Comparison of ENCODE assay signal across 30 cellular contexts in the genomic region with DNA sequence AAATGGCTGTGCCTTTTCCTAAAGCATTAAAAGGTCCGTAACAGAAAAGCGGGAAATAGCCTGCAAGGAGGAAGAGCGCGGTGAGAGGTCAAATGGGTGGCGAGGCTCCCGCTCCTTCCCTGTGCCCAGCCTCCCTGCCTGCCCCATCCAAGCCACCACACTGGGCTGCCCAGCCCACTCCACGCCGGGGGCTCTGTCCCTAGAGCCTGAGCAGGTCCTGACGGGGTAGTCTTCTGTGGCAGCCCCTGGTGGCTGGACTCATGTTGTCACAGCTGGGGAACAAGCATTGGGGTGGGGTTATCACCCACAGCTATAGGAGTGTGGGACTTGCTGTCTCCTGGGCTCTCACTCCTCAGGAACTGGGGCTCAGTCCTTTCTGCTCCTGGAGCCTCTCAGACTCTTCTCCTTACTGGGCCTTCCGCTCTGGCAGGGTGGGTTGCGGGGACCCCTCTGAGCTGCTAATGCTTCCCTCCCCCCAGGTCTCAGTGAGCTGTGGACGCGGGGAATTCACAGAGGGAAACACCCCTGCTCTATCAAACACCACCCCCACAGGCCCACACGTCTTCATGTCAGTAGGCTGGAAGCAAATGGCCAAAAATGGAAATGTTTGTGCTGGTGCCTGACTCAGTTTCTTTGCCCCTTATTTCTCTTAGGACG.
DNase-seq lines count a peak whose midpoint lies in the region; ATAC-seq, FAIRE-seq and TF ChIP-seq lines count a peak whose summit lies in the region.
"Had no signal": no experiment of that assay in that cellular context is flagged by ENCODE, and none has a peak within 500 bp of the region (broad histone marks: within the 10 kb centered on the region; RNA-seq: fewer than 3 reads in every experiment).

No MANE protein-coding gene starts in this region.

- in situ Hi-C loops in K562 (cut with MboI): no loop called here

- WGBS in K562 (ENCODE audit: insufficient coverage, low coverage, missing lambda C conversion rate): 7% methylated on average over 14 of the region's 15 CpGs
- WGBS in neuronal stem cell (ENCODE audit: extremely low coverage in 2 of 2, insufficient read length in 2 of 2, insufficient replicate concordance in 1 of 2), 2 donors: no CpG with 5 or more reads among the region's 15 CpGs

- H3K9me1 ChIP-seq in K562 (ENCODE audit: control insufficient read depth, insufficient read depth, low read length): no peaks in the 10 kb centered on the region

- H3K36me3 Mint-ChIP-seq in type B pancreatic cell: no peaks in the 10 kb centered on the region
- H3K36me3 Mint-ChIP-seq: brain; CD8-positive, alpha-beta T cell had no signal

- H3K4ac ChIP-seq in neuronal stem cell (ENCODE audit: low read length): no peak overlapping the region

- H3K79me1 ChIP-seq in neuronal stem cell (ENCODE audit: low read depth, low read length): no peaks in the 10 kb centered on the region

- no peaks in the 10 kb centered on the region for H3K9me3 ChIP-seq in BLaER1
- no peaks in the 10 kb centered on the region for H3K9me3 ChIP-seq in K562 (replicated peaks; ENCODE audit: control insufficient read depth, insufficient read depth, low read depth, low read length)
- H3K9me3 ChIP-seq in neuronal stem cell (replicated peaks in 1 of 2; ENCODE audit: control insufficient read depth in 2 of 2, insufficient read depth in 1 of 2, low read depth in 1 of 2, low read length in 2 of 2): peaks cover 0 to 2% of the 10 kb centered on the region in 2 donors
- H3K9me3 ChIP-seq: HAP-1, mucosa of descending colon, pancreas, stomach, vagina had no signal

- H3K79me2 ChIP-seq in K562 (ENCODE audit: control insufficient read depth, insufficient read depth, low read length): no peaks in the 10 kb centered on the region

- POLR2A ChIA-PET in K562 (lab: Yijun Ruan, JAX): interaction anchor here (0.5 to 1.4 kb wide), 4 partner anchors 12 to 23 kb away, joined by 3 to 5 read pairs (median 3); no protein-coding TSS in a partner anchor

- H4K91ac ChIP-seq in neuronal stem cell (ENCODE audit: low read depth, low read length, poor library complexity): no peak overlapping the region

- no peak overlapping the region for H2BK120ac ChIP-seq in neuronal stem cell (ENCODE audit: low read depth, low read length)

- peak overlapping the region; percentile 4 for H2BK15ac ChIP-seq in neuronal stem cell (ENCODE audit: low read length)

- no TSS peak for BruUV-seq in K562 (replicated peaks; lab: Mats Ljungman, UMichigan)

- H4K20me1 ChIP-seq in BLaER1 (peaks cover 25% of the 10 kb centered on the region; the same call in 1 of the 2 replicates), K562 (replicated peaks; ENCODE audit: control insufficient read depth, insufficient read depth, low read length) (peaks cover 14% of the 10 kb centered on the region; the same call in 1 of the 2 replicates)

- H3K36me3 ChIP-seq in BLaER1: no peaks in the 10 kb centered on the region
- no peaks in the 10 kb centered on the region for H3K36me3 ChIP-seq in H7 (replicated peaks; ENCODE audit: control insufficient read depth, insufficient read depth, low read length)
- no peaks in the 10 kb centered on the region for H3K36me3 ChIP-seq in K562 (ENCODE audit: control insufficient read depth, insufficient read depth, low read length)
- no peaks in the 10 kb centered on the region for H3K36me3 ChIP-seq in neuronal stem cell (replicated peaks in 1 of 2; ENCODE audit: control insufficient read depth in 2 of 2, insufficient read depth in 2 of 2, low read length in 2 of 2)
- H3K36me3 ChIP-seq: HAP-1, pancreas, stomach, vagina had no signal

- no peak for TF ChIP-seq POLR2A in K562 (conservative IDR thresholded peaks at IDR 0.05)

- H3K4me1 ChIP-seq in BLaER1 (peaks cover 49% of the 10 kb centered on the region), K562 (replicated peaks in 1 of 2; ENCODE audit: control insufficient read depth in 2 of 2, insufficient read depth in 2 of 2, low read length in 2 of 2) (peaks cover 0 to 10% of the 10 kb centered on the region in 2 experiments; a peak in 2 of 5 replicates), neuronal stem cell (ENCODE audit: control insufficient read depth in 2 of 2, insufficient read depth in 1 of 2, low read depth in 1 of 2, low read length in 2 of 2) (peaks cover 17 to 32% of the 10 kb centered on the region in 2 donors)
- H3K4me1 ChIP-seq: HAP-1, pancreas, vagina had no signal

- H3K4me1 Mint-ChIP-seq in type B pancreatic cell (ENCODE audit: unreplicated experiment): peaks cover 44% of the 10 kb centered on the region
- H3K4me1 Mint-ChIP-seq: activated CD4-positive, alpha-beta T cell treated with anti-CD3 and anti-CD28 coated beads for 36 hours had no signal

- H3K9me3 Mint-ChIP-seq in type B pancreatic cell: no peaks in the 10 kb centered on the region
- H3K9me3 Mint-ChIP-seq: activated T-helper 2 cell treated with anti-CD3 and anti-CD28 coated beads, Interferon-gamma antibody, Interleukin-2, Interleukin-4, amounts not matched to agents 10 μg/mL and 5 μg/mL and 100 μg/mL, durations not matched to agents 14 hours and 24 hours and 36 hours; CD8-positive, alpha-beta T cell; IgD-negative memory B cell; T-helper 2 cell treated with Interferon-gamma antibody and Interleukin-4, amounts not matched to agents 5 μg/mL and 100 μg/mL, for 36 hours had no signal

- H3K14ac ChIP-seq in neuronal stem cell (ENCODE audit: low read length): no peak overlapping the region

- H3K27me3 ChIP-seq in BLaER1: no peaks in the 10 kb centered on the region
- no peaks in the 10 kb centered on the region for H3K27me3 ChIP-seq in H7 (ENCODE audit: control insufficient read depth, insufficient read depth, low read length)
- peaks cover 58 to 100% of the 10 kb centered on the region in 2 experiments for H3K27me3 ChIP-seq in K562 (ENCODE audit: control insufficient read depth in 2 of 2, insufficient read depth in 2 of 2, low read length in 2 of 2)
- H3K27me3 ChIP-seq in neuronal stem cell (ENCODE audit: control insufficient read depth in 3 of 3, insufficient read depth in 3 of 3, low read depth in 1 of 3, low read length in 3 of 3): no peaks in the 10 kb centered on the region
- H3K27me3 ChIP-seq: pancreas, vagina had no signal

- no peak for TF ChIP-seq CTCF in K562 (IDR thresholded peaks at IDR 0.05 in 2 of 3, conservative IDR thresholded peaks at IDR 0.05 in 1 of 3; ENCODE audit: insufficient read depth in 2 of 3, low read depth in 1 of 3, low read length in 3 of 3)
- no peak for TF ChIP-seq CTCF in type B pancreatic cell (conservative IDR thresholded peaks at IDR 0.05)

- no peak overlapping the region for H2AFZ ChIP-seq in K562 (ENCODE audit: low read depth, low read length)
- no peak overlapping the region for H2AFZ ChIP-seq in neuronal stem cell (ENCODE audit: low read length)

- H3K4me2 ChIP-seq in BLaER1: peak overlapping the region; percentile 44
- no peak overlapping the region for H3K4me2 ChIP-seq in K562 (ENCODE audit: insufficient read depth, low read length)
- no peak overlapping the region for H3K4me2 ChIP-seq in neuronal stem cell (ENCODE audit: insufficient read depth, low read length, poor library complexity, severe bottlenecking)

- H3K27ac ChIP-seq in BLaER1 (no peak overlapping the region), K562 (ENCODE audit: extremely low read depth, low read depth, low read length) (no peak overlapping the region), neuronal stem cell (replicated peaks; ENCODE audit: low read length) (no peak overlapping the region)
- H3K27ac ChIP-seq: pancreas, vagina had no signal

- H3K27ac Mint-ChIP-seq in type B pancreatic cell: no peak overlapping the region
- H3K27ac Mint-ChIP-seq: activated CD4-positive, alpha-beta T cell treated with anti-CD3 and anti-CD28 coated beads for 36 hours; activated T-helper 2 cell treated with anti-CD3 and anti-CD28 coated beads, Interferon-gamma antibody, Interleukin-2, Interleukin-4, amounts not matched to agents 10 μg/mL and 5 μg/mL and 100 μg/mL, durations not matched to agents 14 hours and 24 hours and 36 hours; CD8-positive, alpha-beta T cell; IgD-negative memory B cell; T-helper 2 cell treated with Interferon-gamma antibody and Interleukin-4, amounts not matched to agents 5 μg/mL and 100 μg/mL, for 36 hours had no signal

- FAIRE-seq in K562 (lab: Jason Lieb, UNC): no peak
- FAIRE-seq: endothelial cell of umbilical vein, frontal cortex, pancreas had no signal

- H3K18ac ChIP-seq in neuronal stem cell (ENCODE audit: low read length): peak overlapping the region; percentile 76

- no peak for TF ChIP-seq RAD21 in K562 (CRISPR knock-in tag; conservative IDR thresholded peaks at IDR 0.05 in 1 of 2, IDR thresholded peaks at IDR 0.05 in 1 of 2)

- H2BK12ac ChIP-seq in neuronal stem cell (ENCODE audit: low read length): no peak overlapping the region

- intact Hi-C loops in K562 (cut with micrococcal nuclease): no loop called here

- H3K9ac ChIP-seq in BLaER1 (no peak overlapping the region), K562 (ENCODE audit: insufficient read depth in 1 of 2, low read depth in 2 of 2, low read length in 2 of 2) (no peak overlapping the region), neuronal stem cell (ENCODE audit: low read depth, low read length, poor library complexity) (no peak overlapping the region)

- CTCF ChIA-PET in K562 (lab: Yijun Ruan, JAX; ENCODE audit: low intra/inter-chr PET ratio): no interaction called here

- H4K8ac ChIP-seq in neuronal stem cell (ENCODE audit: low read depth, low read length): no peak overlapping the region

- H3K23ac ChIP-seq in neuronal stem cell (ENCODE audit: low read depth, low read length, poor library complexity): peak overlapping the region; percentile 26

- H3K4me3 Mint-ChIP-seq in type B pancreatic cell: no peak overlapping the region
- H3K4me3 Mint-ChIP-seq: activated CD4-positive, alpha-beta T cell treated with anti-CD3 and anti-CD28 coated beads for 36 hours; CD8-positive, alpha-beta T cell; IgD-negative memory B cell; T-helper 2 cell treated with Interferon-gamma antibody and Interleukin-4, amounts not matched to agents 5 μg/mL and 100 μg/mL, for 36 hours had no signal

- peaks cover 16% of the 10 kb centered on the region for H3K27me3 Mint-ChIP-seq in type B pancreatic cell

- no peak overlapping the region for H3K4me3 ChIP-seq in BLaER1
- H3K4me3 ChIP-seq in H7 (ENCODE audit: insufficient read depth, low read depth, low read length): no peak overlapping the region
- no peak overlapping the region for H3K4me3 ChIP-seq in K562
- H3K4me3 ChIP-seq in neuronal stem cell (ENCODE audit: low read length in 2 of 2): no peak overlapping the region
- H3K4me3 ChIP-seq: HAP-1, mucosa of descending colon, pancreas, stomach had no signal

- no peak for TF ChIP-seq EP300 in K562 (IDR thresholded peaks at IDR 0.05; ENCODE audit: low read length)

- DNase-seq in H7 (peak; percentile 74), K562 (ENCODE audit: extremely low read depth in 1 of 4, low spot score in 3 of 4) (peak in 1 of 4 experiments; percentile 25), neuronal stem cell (ENCODE audit: low spot score) (no peak), NCI-H1092 treated with DMSO at 0.1 percent for 48 hours (lab: John Stamatoyannopoulos, UW) (no peak), type B pancreatic cell (ENCODE audit: extremely low spot score, unreplicated experiment) (no peak)
- DNase-seq: activated naive CD4-positive, alpha-beta T cell treated with anti-CD3 and anti-CD28 coated beads, Interleukin-2, amount 50 U/mL, for 16 hours; amniotic stem cell; CD8-positive, alpha-beta T cell; cerebellar nuclear complex; kidney glomerular epithelial cell; mucosa of descending colon; NCI-H1048; NCI-H187 treated with DMSO at 0.1 percent for 48 hours; NCI-H2171 treated with DMSO at 0.1 percent for 48 hours; NCI-H510A; pancreas; stimulated activated CD8-positive, alpha-beta memory T cell treated with anti-CD3 and anti-CD28 coated beads, Interleukin-4, amount 100 ng/mL, for 48 hours; stomach had no signal

- H2AK5ac ChIP-seq in neuronal stem cell (ENCODE audit: low read depth, low read length): peak overlapping the region; percentile 89

- H2BK5ac ChIP-seq in neuronal stem cell (ENCODE audit: low read length): no peak overlapping the region

- peak; percentile 49 for ATAC-seq in K562
- ATAC-seq in HG03469 (IDR thresholded peaks at IDR 0.05; ENCODE audit: unreplicated experiment): no peak
- ATAC-seq in GM18868 (IDR thresholded peaks at IDR 0.05; ENCODE audit: unreplicated experiment): no peak
- ATAC-seq: CD8-positive, alpha-beta T cell; pancreas had no signal
